Comparison of ENCODE assay signal across 12 cellular contexts in genomic region chr5:62341783-62342475, GRCh38. TPM values are rescaled to one million over a fixed set of nuclear protein-coding genes. Genes with fewer than 3 reads are reported as not detected.
DNase-seq lines count a peak whose midpoint lies in the region; ATAC-seq and TF ChIP-seq lines count a peak whose summit lies in the region.
"Had no signal": no experiment of that assay in that cellular context is flagged by ENCODE, and none has a peak within 500 bp of the region (broad histone marks: within the 10 kb centered on the region; RNA-seq: fewer than 3 reads in every experiment).

No MANE protein-coding gene starts in this region.

- no peak for TF ChIP-seq CTCF in omental fat pad (IDR thresholded peaks at IDR 0.05)

- peaks cover 13% of the 10 kb centered on the region for H3K4me1 ChIP-seq in effector memory CD4-positive, alpha-beta T cell (ENCODE audit: control insufficient read depth, insufficient read depth, low read length, poor library complexity, severe bottlenecking)
- H3K4me1 ChIP-seq: lower lobe of right lung had no signal

- ATAC-seq in GM18519 (IDR thresholded peaks at IDR 0.05; ENCODE audit: low FRiP score, unreplicated experiment) (peak; percentile 49), GM21526 (IDR thresholded peaks at IDR 0.05; ENCODE audit: low FRiP score, unreplicated experiment) (peak; percentile 76), HG03432 (IDR thresholded peaks at IDR 0.05; ENCODE audit: unreplicated experiment) (peak; percentile 63), omental fat pad (ENCODE audit: low FRiP score) (no peak)
- ATAC-seq: lower lobe of right lung had no signal

- no peaks in the 10 kb centered on the region for H3K36me3 ChIP-seq in effector memory CD4-positive, alpha-beta T cell (ENCODE audit: control insufficient read depth, insufficient read depth, low read length)
- H3K36me3 ChIP-seq: esophagus squamous epithelium, lower lobe of right lung had no signal

- peak overlapping the region; percentile 8 for H3K4me3 ChIP-seq in effector memory CD4-positive, alpha-beta T cell (ENCODE audit: insufficient read depth, low read depth, low read length, poor library complexity, severe bottlenecking)
- H3K4me3 ChIP-seq: esophagus squamous epithelium, lower lobe of right lung, SK-N-MC had no signal

- DNase-seq in effector memory CD4-positive, alpha-beta T cell = no peak
- no peak for DNase-seq in DMS153 (lab: John Stamatoyannopoulos, UW)
- DNase-seq in activated effector memory CD4-positive, alpha-beta T cell treated with Interleukin-2 at 50 U/mL for 16 hours = no peak
- no peak for DNase-seq in DMS114 treated with DMSO at 0.1 percent for 48 hours (lab: John Stamatoyannopoulos, UW; ENCODE audit: unreplicated experiment)
- no peak for DNase-seq in omental fat pad (ENCODE audit: low spot score)
- DNase-seq: esophagus squamous epithelium, lower lobe of right lung, NCI-H1694 treated with DMSO at 0.1 percent for 48 hours had no signal

- no peaks in the 10 kb centered on the region for H3K27me3 ChIP-seq in effector memory CD4-positive, alpha-beta T cell (replicated peaks; ENCODE audit: control insufficient read depth, insufficient read depth, low read length, poor library complexity, severe bottlenecking)
- H3K27me3 ChIP-seq: esophagus squamous epithelium had no signal

- peak overlapping the region; percentile 15 for H3K27ac ChIP-seq in effector memory CD4-positive, alpha-beta T cell (ENCODE audit: insufficient read depth, low read length, poor library complexity, severe bottlenecking)
- H3K27ac ChIP-seq: esophagus squamous epithelium, lower lobe of right lung, SK-N-MC had no signal

- H3K9me3 ChIP-seq in effector memory CD4-positive, alpha-beta T cell (ENCODE audit: control insufficient read depth, low read length) = no peaks in the 10 kb centered on the region
- H3K9me3 ChIP-seq: esophagus squamous epithelium, lower lobe of right lung had no signal

RNA-seq across cellular contexts. Expression of gene KIF2A, which starts 35.9 kb away (rescaled TPM):
- total RNA-seq in omental fat pad = 10 to 100 TPM; 19.3 to 37.6 (median 35.9) TPM
